In the genomic region with DNA sequence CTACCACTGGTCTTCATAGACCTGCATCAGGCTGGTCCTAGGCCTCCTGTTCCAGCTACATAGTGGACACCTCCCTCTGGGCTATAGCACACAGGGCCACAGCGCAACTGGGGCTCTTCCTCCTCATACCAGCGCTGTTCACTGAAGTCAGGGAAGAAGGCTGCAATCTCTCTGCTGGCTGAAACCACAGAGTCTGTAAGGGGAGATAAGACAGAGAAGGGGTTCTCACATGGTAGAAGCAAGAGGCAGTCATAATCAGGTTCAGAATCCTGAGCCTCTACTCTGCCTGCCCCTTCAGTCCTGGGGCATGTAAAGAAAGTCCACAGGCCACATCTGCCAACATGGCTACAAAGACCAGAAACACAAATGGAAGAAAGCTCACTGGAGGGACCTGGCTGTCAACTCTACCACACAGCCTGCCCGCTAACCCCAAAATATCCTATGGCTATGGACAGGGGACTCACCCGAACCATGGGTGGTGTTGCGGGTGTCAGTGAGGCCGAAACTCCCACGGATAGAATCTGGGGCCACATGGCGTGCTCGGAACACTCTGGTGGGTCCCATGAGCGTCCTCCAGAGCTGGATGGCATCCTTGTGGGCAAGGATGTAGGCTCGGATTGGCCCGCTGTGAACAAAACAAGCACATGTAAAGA, we compare ENCODE assay signal across 34 cellular contexts. TPM values are rescaled to one million over a fixed set of nuclear protein-coding genes. Genes with fewer than 3 reads are reported as not detected.
"Had no signal": no experiment of that assay in that cellular context is flagged by ENCODE, and none has a peak within 500 bp of the region (broad histone marks: within the 10 kb centered on the region; RNA-seq: fewer than 3 reads in every experiment).

No MANE protein-coding gene starts in this region.

- H3K27me3 ChIP-seq: heart left ventricle, hepatocyte, neutrophil, pancreas, spleen, stomach, testis, thyroid gland, transverse colon, upper lobe of right lung had no signal

- H2AFZ ChIP-seq: hepatocyte had no signal

- H3K27ac Mint-ChIP-seq: memory B cell; nephron; stimulated activated naive B cell treated with anti-CD40 and anti-IgM and Interleukin-4, amounts not matched to agents 10 μg/mL and 1 μg/mL and 100 μg/mL, for 72 hours had no signal

- H3K4me2 ChIP-seq: hepatocyte had no signal

- ATAC-seq: naive thymus-derived CD8-positive, alpha-beta T cell; pancreas; sciatic nerve; stimulated activated naive B cell treated with anti-CD40 and anti-IgM and Interleukin-4, amounts not matched to agents 10 μg/mL and 1 μg/mL and 100 μg/mL, for 72 hours; stimulated activated naive CD8-positive, alpha-beta T cell treated with anti-CD3 and anti-CD28 coated beads, Interleukin-15, Interleukin-2, amounts not matched to agents 100 U/mL and 50 U/mL, for 24 hours; upper lobe of right lung had no signal

- FAIRE-seq: pancreas, small intestine, urothelium cell line had no signal

- H3K9me3 ChIP-seq: neutrophil, pancreas, prostate gland, stomach, testis, thyroid gland, transverse colon, upper lobe of right lung had no signal

- H3K4me3 ChIP-seq: heart left ventricle, hepatocyte, left ventricle myocardium inferior, pancreas, prostate gland, spleen, stomach, testis, thyroid gland, transverse colon, upper lobe of right lung had no signal

- H3K4me3 Mint-ChIP-seq: memory B cell; naive thymus-derived CD8-positive, alpha-beta T cell; nephron; neural crest cell; stimulated activated naive B cell treated with anti-CD40 and anti-IgM and Interleukin-4, amounts not matched to agents 10 μg/mL and 1 μg/mL and 100 μg/mL, for 72 hours had no signal

- H3K27ac ChIP-seq: heart left ventricle, hepatocyte, left ventricle myocardium inferior, neutrophil, prostate gland, spleen, stomach, testis, thyroid gland, transverse colon, upper lobe of right lung had no signal

- H3K4me1 ChIP-seq: prostate gland, testis had no signal

- DNase-seq: heart left ventricle; islet precursor cell; left ventricle myocardium inferior; naive thymus-derived CD8-positive, alpha-beta T cell; pancreas; posterior cingulate gyrus; retina; right cardiac atrium; small intestine; spleen; stimulated activated CD4-positive, alpha-beta T cell treated with anti-CD3 and anti-CD28 coated beads, Interleukin-1b, Interleukin-23, amount 100 ng/mL, for 48 hours; stimulated activated CD4-positive, alpha-beta T cell treated with anti-CD3 and anti-CD28 coated beads, Interleukin-2, amount 100 ng/mL, for 48 hours; stimulated activated CD4-positive, alpha-beta T cell treated with anti-CD3 and anti-CD28 coated beads, Interleukin-4, amount 100 ng/mL, for 4 hours; stimulated activated CD8-positive, alpha-beta memory T cell treated with anti-CD3 and anti-CD28 coated beads, Interleukin-4, amount 100 ng/mL, for 48 hours; stimulated activated naive B cell treated with anti-CD40 and anti-IgM and Interleukin-4, amounts not matched to agents 10 μg/mL and 1 μg/mL and 100 μg/mL, for 72 hours; stimulated activated naive CD8-positive, alpha-beta T cell treated with anti-CD3 and anti-CD28 coated beads, Interleukin-15, Interleukin-2, amounts not matched to agents 100 U/mL and 50 U/mL, for 24 hours; stomach; testis; thyroid gland; transverse colon; upper lobe of right lung had no signal

RNA-seq across cellular contexts. Expression of a gene that starts 38.7 kb away (rescaled TPM):
- total RNA-seq: heart left ventricle; hepatocyte; kidney epithelial cell; left ventricle myocardium inferior; lower leg skin; lung microvascular endothelial cell; mucosa of gallbladder; naive thymus-derived CD8-positive, alpha-beta T cell; neural crest cell; omental fat pad; pancreas; right cardiac atrium; sciatic nerve; stomach; testis; thyroid gland; transverse colon; upper lobe of right lung had no signal
- polyA plus RNA-seq: heart left ventricle; hepatocyte; naive thymus-derived CD8-positive, alpha-beta T cell; pancreas; right cardiac atrium; small intestine; stomach had no signal
